ENCODE assay signal across 4 cellular contexts in genomic region chr10:120138689-120139088, GRCh38.
TF ChIP-seq lines count a peak whose summit lies in the region.

No MANE protein-coding gene starts in this region.

TF ChIP-seq in HepG2, 621 proteins besides CTCF, POLR2A, EP300 and RAD21:
- TF ChIP-seq NR1H2 (CRISPR knock-in tag; IDR thresholded peaks at IDR 0.05; ENCODE audit: borderline replicate concordance, low read depth) (no peak), MAFF (IDR thresholded peaks at IDR 0.05; ENCODE audit: low read depth, low read length) (peak; percentile 85), MAFK (conservative IDR thresholded peaks at IDR 0.05 in 1 of 2, IDR thresholded peaks at IDR 0.05 in 1 of 2; ENCODE audit: low read length in 2 of 2) (peak; percentile 72 to 87)
- TF ChIP-seq, protein P1, sequence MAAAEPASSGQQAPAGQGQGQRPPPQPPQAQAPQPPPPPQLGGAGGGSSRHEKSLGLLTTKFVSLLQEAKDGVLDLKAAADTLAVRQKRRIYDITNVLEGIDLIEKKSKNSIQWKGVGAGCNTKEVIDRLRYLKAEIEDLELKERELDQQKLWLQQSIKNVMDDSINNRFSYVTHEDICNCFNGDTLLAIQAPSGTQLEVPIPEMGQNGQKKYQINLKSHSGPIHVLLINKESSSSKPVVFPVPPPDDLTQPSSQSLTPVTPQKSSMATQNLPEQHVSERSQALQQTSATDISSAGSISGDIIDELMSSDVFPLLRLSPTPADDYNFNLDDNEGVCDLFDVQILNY (CRISPR knock-in tag; conservative IDR thresholded peaks at IDR 0.05), result no peak

TF ChIP-seq in A549, 52 proteins besides CTCF, POLR2A, EP300 and RAD21:
- TF ChIP-seq ZSCAN20 (CRISPR knock-in tag; IDR thresholded peaks at IDR 0.05) (no peak), MAFK (IDR thresholded peaks at IDR 0.05; ENCODE audit: partially characterized antibody) (peak; percentile 69)

TF ChIP-seq in IMR-90, 13 proteins besides CTCF, POLR2A, EP300 and RAD21:
- no peak for TF ChIP-seq RCOR1 (IDR thresholded peaks at IDR 0.05; ENCODE audit: insufficient replicate concordance, low read length)
- no peak for TF ChIP-seq MAZ (IDR thresholded peaks at IDR 0.05; ENCODE audit: borderline replicate concordance, low read depth, low read length)
- TF ChIP-seq CHD1 (IDR thresholded peaks at IDR 0.05; ENCODE audit: low read depth, low read length), result no peak
- TF ChIP-seq MXI1 (IDR thresholded peaks at IDR 0.05; ENCODE audit: borderline replicate concordance, low read depth, low read length), result no peak
- no peak for TF ChIP-seq BHLHE40 (IDR thresholded peaks at IDR 0.05; ENCODE audit: low read depth, low read length)
- TF ChIP-seq, protein P2, sequence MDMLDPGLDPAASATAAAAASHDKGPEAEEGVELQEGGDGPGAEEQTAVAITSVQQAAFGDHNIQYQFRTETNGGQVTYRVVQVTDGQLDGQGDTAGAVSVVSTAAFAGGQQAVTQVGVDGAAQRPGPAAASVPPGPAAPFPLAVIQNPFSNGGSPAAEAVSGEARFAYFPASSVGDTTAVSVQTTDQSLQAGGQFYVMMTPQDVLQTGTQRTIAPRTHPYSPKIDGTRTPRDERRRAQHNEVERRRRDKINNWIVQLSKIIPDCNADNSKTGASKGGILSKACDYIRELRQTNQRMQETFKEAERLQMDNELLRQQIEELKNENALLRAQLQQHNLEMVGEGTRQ (IDR thresholded peaks at IDR 0.05; ENCODE audit: low read depth, low read length), result no peak
- TF ChIP-seq FOS (IDR thresholded peaks at IDR 0.05; ENCODE audit: low read depth, low read length), result no peak
- TF ChIP-seq MAFK (IDR thresholded peaks at IDR 0.05; ENCODE audit: low read depth, low read length), result peak; percentile 58

TF ChIP-seq in K562, 482 proteins besides CTCF, POLR2A, EP300 and RAD21:
- TF ChIP-seq ZNF316 (IDR thresholded peaks at IDR 0.05), result peak; percentile 50; the same call in 1 of the 2 replicates
- TF ChIP-seq RBM25 (IDR thresholded peaks at IDR 0.05; ENCODE audit: low read depth, low read length, severe bottlenecking), result no peak
- TF ChIP-seq MAFK (IDR thresholded peaks at IDR 0.05; ENCODE audit: low read length), result 0 out of 2 replicates have a peak, but pooled peaks have one; percentile 8
- TF ChIP-seq HDAC8 (tag; IDR thresholded peaks at IDR 0.05), result no peak
- TF ChIP-seq FOSL1 (tag; conservative IDR thresholded peaks at IDR 0.05), result no peak
- TF ChIP-seq VEZF1 (CRISPR knock-in tag; IDR thresholded peaks at IDR 0.05), result no peak
- no peak for TF ChIP-seq TFAM (CRISPR knock-in tag; conservative IDR thresholded peaks at IDR 0.05)
- no peak for TF ChIP-seq MTA1 (IDR thresholded peaks at IDR 0.05; ENCODE audit: borderline replicate concordance)
- no peak for TF ChIP-seq SOX6 (IDR thresholded peaks at IDR 0.05)
- TF ChIP-seq ZNF140 (CRISPR knock-in tag; IDR thresholded peaks at IDR 0.05), result no peak
- TF ChIP-seq MAFF (IDR thresholded peaks at IDR 0.05; ENCODE audit: low read length), result 0 out of 2 replicates have a peak, but pooled peaks have one; percentile 30
- TF ChIP-seq NFE2L1 (tag; IDR thresholded peaks at IDR 0.05; ENCODE audit: borderline replicate concordance, low read depth), result no peak
- TF ChIP-seq ZNF165 (CRISPR knock-in tag; IDR thresholded peaks at IDR 0.05; ENCODE audit: borderline replicate concordance), result no peak
- TF ChIP-seq MAFG (tag; conservative IDR thresholded peaks at IDR 0.05), result no peak
